8 cellular contexts compared by ENCODE assay signal in the genomic region with DNA sequence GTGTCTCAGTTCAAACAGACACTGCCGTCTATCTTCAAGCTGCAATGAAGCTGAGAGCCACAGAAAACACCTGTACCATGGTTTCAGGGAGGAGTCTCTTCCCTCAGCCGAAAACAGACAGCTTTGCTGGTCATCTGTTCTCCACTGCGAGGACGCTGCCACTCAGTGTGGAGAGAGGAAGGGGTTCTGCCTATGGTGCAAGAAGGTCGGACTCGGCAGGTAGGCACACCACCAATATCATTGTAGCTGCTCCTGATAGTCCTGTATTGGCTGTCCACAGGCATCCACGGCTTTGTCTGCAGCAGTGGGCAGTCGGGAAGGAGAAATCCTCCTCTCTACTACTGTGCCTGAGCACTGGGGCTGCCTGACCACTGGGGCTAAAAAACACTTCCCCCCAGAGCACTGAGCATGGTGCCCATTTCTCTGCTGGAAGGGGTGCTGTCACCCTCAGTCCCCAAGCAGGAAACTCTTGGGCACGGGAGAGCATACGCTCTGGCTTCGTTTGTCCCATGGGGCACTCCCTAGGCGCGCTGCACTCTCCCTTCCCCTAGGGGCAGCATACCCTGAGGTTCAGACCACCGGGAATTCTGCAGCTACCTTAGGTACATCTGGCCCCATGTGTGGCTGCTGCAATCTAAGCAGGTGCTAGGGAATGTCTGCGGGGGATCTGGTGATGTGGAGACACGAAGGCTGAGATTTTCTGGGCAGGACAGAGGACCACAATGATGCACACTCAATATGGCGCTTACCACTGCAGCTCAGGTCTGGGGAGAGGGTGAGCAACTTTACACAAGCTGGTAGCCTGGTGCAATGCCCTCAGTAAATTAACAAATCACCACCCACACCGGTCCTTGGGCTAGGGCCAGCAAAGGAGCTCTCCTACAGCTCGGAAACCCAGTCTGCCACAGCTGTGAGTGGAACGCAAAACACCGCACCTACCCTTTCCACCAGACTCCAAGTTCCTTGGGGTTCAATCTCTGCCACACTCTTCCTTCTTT.
DNase-seq lines count a peak whose midpoint lies in the region; TF ChIP-seq lines count a peak whose summit lies in the region.

No MANE protein-coding gene starts in this region.

- H3K27ac Mint-ChIP-seq in chondrocyte (ENCODE audit: unreplicated experiment) = no peak overlapping the region
- no peak overlapping the region for H3K27ac Mint-ChIP-seq in neural progenitor cell

- H3K36me3 Mint-ChIP-seq in chondrocyte (ENCODE audit: low read depth) = no peaks in the 10 kb centered on the region
- H3K36me3 Mint-ChIP-seq in neural progenitor cell = no peaks in the 10 kb centered on the region

- TF ChIP-seq CTCF in chondrocyte (IDR thresholded peaks at IDR 0.05) (peak; percentile 23), neural progenitor cell (IDR thresholded peaks at IDR 0.05) (peak; percentile 53)

- H3K4me3 ChIP-seq in H7 (ENCODE audit: insufficient read depth, low read depth, low read length) = peak overlapping the region; percentile 58; the same call in 1 of the 2 replicates
- H3K4me3 ChIP-seq in neural progenitor cell = peak overlapping the region; percentile 51

- H3K79me2 ChIP-seq in neural progenitor cell (ENCODE audit: low read depth) = no peaks in the 10 kb centered on the region

- no peaks in the 10 kb centered on the region for H3K36me3 ChIP-seq in H7 (replicated peaks; ENCODE audit: control insufficient read depth, insufficient read depth, low read length)
- no peaks in the 10 kb centered on the region for H3K36me3 ChIP-seq in neural progenitor cell

- no peaks in the 10 kb centered on the region for H3F3A ChIP-seq in neural progenitor cell (ENCODE audit: low read depth)

- H3K9me3 ChIP-seq in neural progenitor cell (ENCODE audit: low read depth) = no peaks in the 10 kb centered on the region

- H3K9me3 Mint-ChIP-seq in chondrocyte (ENCODE audit: low read depth) (no peaks in the 10 kb centered on the region), neural progenitor cell (no peaks in the 10 kb centered on the region)

- H4K20me1 ChIP-seq in neural progenitor cell (ENCODE audit: low read depth) = no peaks in the 10 kb centered on the region

- no peaks in the 10 kb centered on the region for H3K4me1 ChIP-seq in neural progenitor cell

- H2AFZ ChIP-seq in neural progenitor cell (replicated peaks) = peak overlapping the region; percentile 77

- H3K4me1 Mint-ChIP-seq in chondrocyte (ENCODE audit: low read depth) = no peaks in the 10 kb centered on the region
- no peaks in the 10 kb centered on the region for H3K4me1 Mint-ChIP-seq in neural progenitor cell

- no peak overlapping the region for H3K27ac ChIP-seq in neural progenitor cell

- H3K4me3 Mint-ChIP-seq in chondrocyte (ENCODE audit: unreplicated experiment) = no peak overlapping the region
- no peak overlapping the region for H3K4me3 Mint-ChIP-seq in neural progenitor cell

- DNase-seq in NCI-H2029 (lab: John Stamatoyannopoulos, UW) = peak; percentile 10
- DNase-seq in NCI-H2029 treated with DMSO at 0.1 percent for 48 hours (lab: John Stamatoyannopoulos, UW) = no peak
- DNase-seq in H7 = no peak
- peak; percentile 27 for DNase-seq in NAMALWA (ENCODE audit: low spot score)
- DNase-seq in chondrocyte (ENCODE audit: low spot score) = peak; percentile 56
- peak; percentile 59 for DNase-seq in neural progenitor cell (ENCODE audit: low spot score)
- no peak for DNase-seq in cerebellar cortex (ENCODE audit: low spot score)
- no peak for DNase-seq in NOMO-1 treated with DMSO at 0.1 percent for 48 hours (lab: John Stamatoyannopoulos, UW; ENCODE audit: unreplicated experiment)

- H3K27me3 ChIP-seq in H7 (ENCODE audit: control insufficient read depth, insufficient read depth, low read length) = no peaks in the 10 kb centered on the region
- no peaks in the 10 kb centered on the region for H3K27me3 ChIP-seq in neural progenitor cell

- no peak overlapping the region for H3K9ac ChIP-seq in neural progenitor cell

- no peaks in the 10 kb centered on the region for H3K27me3 Mint-ChIP-seq in chondrocyte (ENCODE audit: low read depth)
- no peaks in the 10 kb centered on the region for H3K27me3 Mint-ChIP-seq in neural progenitor cell (ENCODE audit: insufficient read depth, low read depth)

- H3K4me2 ChIP-seq in neural progenitor cell = peak overlapping the region; percentile 77

Comparison
In these comparisons a context has a peak if more than half of its experiments do, and no peak if none do; other contexts are left out.
1. DNase-seq: peak in NCI-H2029 (single experiment), NAMALWA (single experiment), chondrocyte (single experiment) and neural progenitor cell (single experiment); none in NCI-H2029 treated with DMSO at 0.1 percent for 48 hours (single experiment), H7 (single experiment), cerebellar cortex (single experiment) and NOMO-1 treated with DMSO at 0.1 percent for 48 hours (single experiment).